Comparison of ENCODE assay signal across 1 cellular context in genomic region chr3:82000773-82001172, GRCh38.
TF ChIP-seq lines count a peak whose summit lies in the region.

No MANE protein-coding gene starts in this region.

TF ChIP-seq in GM23338, 12 proteins besides CTCF, POLR2A, EP300 and RAD21 (continued from another document):
- TF ChIP-seq REST (IDR thresholded peaks at IDR 0.05; ENCODE audit: unreplicated experiment): no peak
- TF ChIP-seq STAT1 (IDR thresholded peaks at IDR 0.05; ENCODE audit: unreplicated experiment): no peak
- TF ChIP-seq ETS1 (IDR thresholded peaks at IDR 0.05): no peak
- no peak for TF ChIP-seq ZNF331 (CRISPR knock-in tag; IDR thresholded peaks at IDR 0.05; ENCODE audit: low read depth)
